In genomic region chr19:28168557-28168956, GRCh38 we compare ENCODE assay signal across 25 cellular contexts.
DNase-seq lines count a peak whose midpoint lies in the region; TF ChIP-seq lines count a peak whose summit lies in the region.
"Had no signal": no experiment of that assay in that cellular context is flagged by ENCODE, and none has a peak within 500 bp of the region (broad histone marks: within the 10 kb centered on the region; RNA-seq: fewer than 3 reads in every experiment).

No MANE protein-coding gene starts in this region.

- H3K4me3 Mint-ChIP-seq in nephron progenitor cell: peak overlapping the region; percentile 23
- H3K4me3 Mint-ChIP-seq: activated B cell treated with CpG ODN at 0.5 μM for 24 hours; activated CD4-positive, alpha-beta memory T cell treated with anti-CD3 and anti-CD28 coated beads for 36 hours; CD4-positive, alpha-beta T cell; effector memory CD8-positive, alpha-beta T cell; natural killer cell treated with Interleukin-12 subunit alpha and Interleukin-12 subunit beta and Interleukin-15 and Interleukin-18, amount 100 ng/mL, for 72 hours had no signal

- H3K27me3 ChIP-seq in NT2/D1 (ENCODE audit: insufficient read depth, insufficient read length) (no peaks in the 10 kb centered on the region), breast epithelium (no peaks in the 10 kb centered on the region)
- H3K27me3 ChIP-seq: SJSA1, uterus had no signal

- in situ Hi-C loops in G401 (cut with HindIII; ENCODE audit: low sequenced_read_pairs): no loop called here

- H3K27ac ChIP-seq in breast epithelium: no peak overlapping the region
- H3K27ac ChIP-seq: PC-9, prostate gland, SJSA1, uterus had no signal

- H3K9me3 ChIP-seq in NT2/D1 (ENCODE audit: insufficient read depth, low read length): no peaks in the 10 kb centered on the region
- peaks cover 0 to 8% of the 10 kb centered on the region in 2 donors for H3K9me3 ChIP-seq in breast epithelium
- H3K9me3 ChIP-seq: prostate gland, uterus had no signal

- H3K36me3 ChIP-seq in NT2/D1 (ENCODE audit: insufficient read depth, insufficient read length, low read length) (no peaks in the 10 kb centered on the region), breast epithelium (no peaks in the 10 kb centered on the region)
- H3K36me3 ChIP-seq: prostate gland, SJSA1, uterus had no signal

- peak overlapping the region; percentile 90 for H3K27ac Mint-ChIP-seq in nephron progenitor cell
- H3K27ac Mint-ChIP-seq: activated B cell treated with CpG ODN at 0.5 μM for 24 hours; activated CD4-positive, alpha-beta memory T cell treated with anti-CD3 and anti-CD28 coated beads for 36 hours; CD4-positive, alpha-beta T cell; effector memory CD8-positive, alpha-beta T cell; natural killer cell treated with Interleukin-12 subunit alpha and Interleukin-12 subunit beta and Interleukin-15 and Interleukin-18, amount 100 ng/mL, for 72 hours had no signal

- intact Hi-C loops in breast epithelium (cut with DNase I; ENCODE audit: low total_unique reads): no loop called here

- H3K4me1 Mint-ChIP-seq in nephron progenitor cell: peaks cover 89% of the 10 kb centered on the region
- H3K4me1 Mint-ChIP-seq: activated B cell treated with CpG ODN at 0.5 μM for 24 hours had no signal

- H3K36me3 Mint-ChIP-seq in nephron progenitor cell (ENCODE audit: low read depth): no peaks in the 10 kb centered on the region
- H3K36me3 Mint-ChIP-seq: activated CD4-positive, alpha-beta memory T cell treated with anti-CD3 and anti-CD28 coated beads for 36 hours; natural killer cell treated with Interleukin-12 subunit alpha and Interleukin-12 subunit beta and Interleukin-15 and Interleukin-18, amount 100 ng/mL, for 72 hours had no signal

- TF ChIP-seq CTCF in nephron progenitor cell (IDR thresholded peaks at IDR 0.05) (no peak), breast epithelium (IDR thresholded peaks at IDR 0.05) (no peak)

- H3K27me3 Mint-ChIP-seq in nephron progenitor cell (ENCODE audit: low read depth, poor library complexity): peaks cover 4% of the 10 kb centered on the region
- H3K27me3 Mint-ChIP-seq: activated B cell treated with CpG ODN at 0.5 μM for 24 hours; activated CD4-positive, alpha-beta memory T cell treated with anti-CD3 and anti-CD28 coated beads for 36 hours; CD4-positive, alpha-beta T cell had no signal

- no peaks in the 10 kb centered on the region for H3K9me3 Mint-ChIP-seq in nephron progenitor cell

- no peak for TF ChIP-seq POLR2A in breast epithelium (IDR thresholded peaks at IDR 0.05)

- DNase-seq in G401 (ENCODE audit: low spot score): peak; percentile 27
- DNase-seq in NT2/D1 (ENCODE audit: low read depth, low spot score): peak; percentile 71
- DNase-seq in iPS DF 19.7 (ENCODE audit: low read depth, low spot score): peak; percentile 85
- peak; percentile 6 for DNase-seq in nephron progenitor cell
- no peak for DNase-seq in breast epithelium (ENCODE audit: low spot score in 2 of 2)
- DNase-seq in C1 segment of cervical spinal cord (lab: John Stamatoyannopoulos, UW): no peak
- no peak for DNase-seq in HPDE6-E6E7 (ENCODE audit: extremely low spot score)
- DNase-seq in activated T-cell treated with anti-CD3 and anti-CD28 coated beads, Interleukin-2, amount 50 U/mL, for 48 hours: no peak
- DNase-seq: activated B cell treated with CpG ODN at 0.5 μM for 24 hours; activated CD4-positive, alpha-beta memory T cell treated with anti-CD3 and anti-CD28 coated beads for 36 hours; activated T-cell treated with anti-CD3 and anti-CD28 coated beads for 4 hours; CD4-positive, alpha-beta T cell; DMS153; effector memory CD8-positive, alpha-beta T cell; glutamatergic neuron; Karpas-422; mammary epithelial cell; NCI-H2029; NCI-H524 treated with DMSO at 0.1 percent for 48 hours; PC-9; small intestine; uterus had no signal

- H3K4me3 ChIP-seq in NT2/D1 (ENCODE audit: insufficient read length, low read depth) (no peak overlapping the region), breast epithelium (no peak overlapping the region)
- H3K4me3 ChIP-seq: PC-9, prostate gland, SJSA1, uterus had no signal

- H3K4me1 ChIP-seq in NT2/D1 (ENCODE audit: insufficient read depth, insufficient read length): no peaks in the 10 kb centered on the region
- no peaks in the 10 kb centered on the region for H3K4me1 ChIP-seq in breast epithelium
- H3K4me1 ChIP-seq: prostate gland, SJSA1, uterus had no signal

- H3K9ac ChIP-seq in NT2/D1 (ENCODE audit: insufficient read length, low read depth): no peak overlapping the region

Comparison
In these comparisons a context has a peak if more than half of its experiments do, and no peak if none do; other contexts are left out.
1. DNase-seq: peak in G401 (single experiment), NT2/D1 (single experiment), iPS DF 19.7 (single experiment) and nephron progenitor cell (single experiment); none in breast epithelium (0 of 2), C1 segment of cervical spinal cord (0 of 14), HPDE6-E6E7 (single experiment) and activated T-cell treated with anti-CD3 and anti-CD28 coated beads, Interleukin-2, amount 50 U/mL, for 48 hours (0 of 2).